ENCODE assay signal across 22 cellular contexts in genomic region chr15:45425135-45425534, GRCh38. TPM values are rescaled to one million over a fixed set of nuclear protein-coding genes. Genes with fewer than 3 reads are reported as not detected.
A peak's percentile ranks its signal among the peaks of the same experiment; 100 is the strongest.
DNase-seq lines count a peak whose midpoint lies in the region; ATAC-seq and TF ChIP-seq lines count a peak whose summit lies in the region.
"Had no signal": no experiment of that assay in that cellular context is flagged by ENCODE, and none has a peak within 500 bp of the region (broad histone marks: within the 10 kb centered on the region; RNA-seq: fewer than 3 reads in every experiment).

No MANE protein-coding gene starts in this region.

- H3K27me3 Mint-ChIP-seq in HFFc6 (ENCODE audit: insufficient read depth) (no peaks in the 10 kb centered on the region; the same call in none of the 2 replicates), endothelial cell (ENCODE audit: unreplicated experiment) (no peaks in the 10 kb centered on the region)
- H3K27me3 Mint-ChIP-seq: CD4-positive, alpha-beta memory T cell had no signal

- H3K4me3 Mint-ChIP-seq in HFFc6: no peak overlapping the region
- H3K4me3 Mint-ChIP-seq in endothelial cell (ENCODE audit: unreplicated experiment): no peak overlapping the region
- H3K4me3 Mint-ChIP-seq: activated naive CD4-positive, alpha-beta T cell treated with anti-CD3 and anti-CD28 coated beads for 36 hours; CD4-positive, alpha-beta memory T cell had no signal

- H3K9me3 Mint-ChIP-seq in HFFc6 (no peaks in the 10 kb centered on the region), endothelial cell (ENCODE audit: unreplicated experiment) (no peaks in the 10 kb centered on the region)
- H3K9me3 Mint-ChIP-seq: activated naive CD4-positive, alpha-beta T cell treated with anti-CD3 and anti-CD28 coated beads for 36 hours; CD4-positive, alpha-beta memory T cell had no signal

- H3K4me1 Mint-ChIP-seq in HFFc6 (ENCODE audit: low read depth) (peaks cover 14% of the 10 kb centered on the region), endothelial cell (ENCODE audit: unreplicated experiment) (no peaks in the 10 kb centered on the region)
- H3K4me1 Mint-ChIP-seq: CD4-positive, alpha-beta memory T cell had no signal

- no TSS peak for BruUV-seq in A673 (replicated peaks; lab: Mats Ljungman, UMichigan)

- intact Hi-C loops in A673 (cut with micrococcal nuclease; ENCODE audit: unreplicated experiment): no loop called here

- H3K27ac ChIP-seq in A673 (ENCODE audit: low read depth, low read length, poor library complexity, severe bottlenecking): no peak overlapping the region
- H3K27ac ChIP-seq: coronary artery, SK-N-MC had no signal

- no peaks in the 10 kb centered on the region for H3K27me3 ChIP-seq in A673 (replicated peaks; ENCODE audit: insufficient read depth, low read depth, low read length, poor library complexity)

- POLR2A ChIA-PET in A673 (lab: Charles Lee; ENCODE audit: low non-redundant PET): no interaction called here

- peaks cover 22% of the 10 kb centered on the region for H3K36me3 ChIP-seq in A673 (ENCODE audit: insufficient read depth, low read length, poor library complexity, severe bottlenecking)

- H3K36me3 Mint-ChIP-seq in HFFc6 (ENCODE audit: low read depth): 0 out of 2 replicates have a peak, but pooled peaks cover 5% of the 10 kb centered on the region
- no peaks in the 10 kb centered on the region for H3K36me3 Mint-ChIP-seq in endothelial cell (ENCODE audit: low read depth, unreplicated experiment)

- H3K4me3 ChIP-seq in A673 (ENCODE audit: low read depth, low read length, poor library complexity, severe bottlenecking) (no peak overlapping the region), fibroblast of pulmonary artery (replicated peaks; ENCODE audit: low read depth, low read length) (no peak overlapping the region)
- H3K4me3 ChIP-seq: coronary artery, K562, SK-N-MC had no signal

- no peaks in the 10 kb centered on the region for H3K9me3 ChIP-seq in A673 (ENCODE audit: low read depth, low read length, poor library complexity, severe bottlenecking)

- peak overlapping the region; percentile 21; the same call in 1 of the 2 replicates for H3K27ac Mint-ChIP-seq in HFFc6
- no peak overlapping the region for H3K27ac Mint-ChIP-seq in endothelial cell (ENCODE audit: unreplicated experiment)
- H3K27ac Mint-ChIP-seq: activated naive CD4-positive, alpha-beta T cell treated with anti-CD3 and anti-CD28 coated beads for 36 hours had no signal

- no peak for ATAC-seq in GM21381 (IDR thresholded peaks at IDR 0.05; ENCODE audit: unreplicated experiment)
- ATAC-seq in GM18868 (IDR thresholded peaks at IDR 0.05; ENCODE audit: unreplicated experiment): no peak
- no peak for ATAC-seq in HG03571 (IDR thresholded peaks at IDR 0.05; ENCODE audit: unreplicated experiment)
- ATAC-seq: HCT116, K562, left ventricle myocardium superior, right cardiac atrium had no signal

- no peaks in the 10 kb centered on the region for H3K4me1 ChIP-seq in A673 (ENCODE audit: insufficient read depth, low read length, poor library complexity, severe bottlenecking)

- TF ChIP-seq CTCF in A673 (conservative IDR thresholded peaks at IDR 0.05; ENCODE audit: low read depth, low read length): no peak
- TF ChIP-seq CTCF in HFFc6 (IDR thresholded peaks at IDR 0.05): no peak
- TF ChIP-seq CTCF in fibroblast of pulmonary artery (IDR thresholded peaks at IDR 0.05; ENCODE audit: low read length, missing control alignments): no peak
- no peak for TF ChIP-seq CTCF in endothelial cell (IDR thresholded peaks at IDR 0.05; ENCODE audit: unreplicated experiment)

- DNase-seq in A673 (ENCODE audit: low spot score) (peak; percentile 10), HFFc6 (peak; percentile 21), SW480 (ENCODE audit: low spot score) (peak; percentile 5), fibroblast of pulmonary artery (ENCODE audit: low read depth) (peak; percentile 21), endothelial cell (ENCODE audit: low spot score) (no peak)
- DNase-seq: activated CD4-positive, alpha-beta T cell treated with anti-CD3 and anti-CD28 coated beads, Interleukin-2, amount 50 U/mL, for 1 hour; activated naive CD4-positive, alpha-beta T cell treated with anti-CD3 and anti-CD28 coated beads for 36 hours; CD4-positive, alpha-beta memory T cell; left ventricle myocardium superior; NCI-H1105 treated with DMSO at 0.1 percent for 48 hours; NCI-H2171; NCI-H748 treated with DMSO at 0.1 percent for 48 hours; right cardiac atrium; stimulated activated naive CD4-positive, alpha-beta T cell; trophoblast cell had no signal

- CTCF ChIA-PET in A673 (lab: Charles Lee): no interaction called here

RNA-seq across cellular contexts. Expression of gene GATM, which starts 46.8 kb away (rescaled TPM):
- total RNA-seq in A673 (2021) (9.5 and 11.0 TPM in 2 replicates), endothelial cell (ENCODE audit: unreplicated experiment) (3.5 TPM)
- under 1 TPM in 3 of 6 experiments, not detected in 3; 0.14 to 0.38 (median 0.14) TPM for total RNA-seq in HFFc6 (2021; fragmentation: NEBNext Ultra II Directional; extraction: Animal tissue kit (Norgen Biotek cat#: 25700))
